ENCODE assay signal across 8 cellular contexts in the genomic region with DNA sequence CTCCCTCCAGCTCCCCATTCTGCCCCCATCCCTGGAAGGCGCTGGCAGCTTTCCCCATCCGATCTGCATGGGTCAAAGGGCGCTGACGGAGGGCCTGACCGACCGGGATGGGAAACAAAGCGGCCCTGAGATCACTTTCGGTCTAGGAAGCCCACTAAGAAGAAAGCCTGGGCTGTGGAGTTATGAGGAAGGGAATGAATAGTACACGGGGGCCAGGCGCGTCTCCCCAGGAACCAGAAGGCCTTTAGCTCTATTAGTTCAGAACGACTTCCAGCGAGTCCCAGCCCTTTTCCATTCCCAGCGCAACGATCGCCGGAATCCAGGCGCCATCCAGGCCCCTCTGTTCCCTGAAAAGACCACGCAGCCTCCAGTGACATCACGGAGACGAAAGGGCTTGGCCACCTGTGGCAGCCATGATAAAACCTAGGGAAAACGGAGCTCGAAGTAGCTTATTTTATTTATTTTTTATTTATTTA.
A peak's percentile ranks its signal among the peaks of the same experiment; 100 is the strongest.
DNase-seq lines count a peak whose midpoint lies in the region; ATAC-seq and TF ChIP-seq lines count a peak whose summit lies in the region.

No MANE protein-coding gene starts in this region.

- H3K27ac ChIP-seq in cardiac muscle cell, result peak overlapping the region; percentile 84
- peak overlapping the region; percentile 70 to 84 for H3K27ac ChIP-seq in tibial artery

- H3K27ac Mint-ChIP-seq in activated naive CD4-positive, alpha-beta T cell treated with anti-CD3 and anti-CD28 coated beads, Interleukin-2, amount 50 U/mL, for 72 hours, result peak overlapping the region; percentile 84 to 97

- H3K4me1 ChIP-seq in cardiac muscle cell (ENCODE audit: low read depth) (no peaks in the 10 kb centered on the region), tibial artery (peaks cover 0 to 9% (median 7%) of the 10 kb centered on the region in 4 donors)

- no peaks in the 10 kb centered on the region for H3K9me3 Mint-ChIP-seq in activated naive CD4-positive, alpha-beta T cell treated with anti-CD3 and anti-CD28 coated beads, Interleukin-2, amount 50 U/mL, for 72 hours

- H3K4me3 ChIP-seq in cardiac muscle cell (peak overlapping the region; percentile 80), tibial artery (peak overlapping the region; percentile 68 to 77)

- H3K9me3 ChIP-seq in cardiac muscle cell (ENCODE audit: low read depth) (no peaks in the 10 kb centered on the region), tibial artery (no peaks in the 10 kb centered on the region)

- H3K36me3 ChIP-seq in cardiac muscle cell (no peaks in the 10 kb centered on the region), tibial artery (no peaks in the 10 kb centered on the region)

- no peak for ATAC-seq in left cardiac atrium
- ATAC-seq in activated naive CD4-positive, alpha-beta T cell treated with anti-CD3 and anti-CD28 coated beads, Interleukin-2, amount 50 U/mL, for 72 hours, result no peak
- ATAC-seq in HG03521 (IDR thresholded peaks at IDR 0.05; ENCODE audit: unreplicated experiment), result no peak

- intact Hi-C loops in left cardiac atrium (cut with DNase I), result no loop called here
- intact Hi-C loops in tibial artery (cut with DNase I; ENCODE audit: low total_unique reads), result no loop called here

- no peaks in the 10 kb centered on the region for H3K27me3 ChIP-seq in cardiac muscle cell
- no peaks in the 10 kb centered on the region for H3K27me3 ChIP-seq in tibial artery

- TF ChIP-seq CTCF in cardiac muscle cell (IDR thresholded peaks at IDR 0.05; ENCODE audit: low read depth, low read length), result no peak
- no peak for TF ChIP-seq CTCF in tibial artery (IDR thresholded peaks at IDR 0.05)

- DNase-seq in cardiac muscle cell (ENCODE audit: low read depth in 1 of 2, low spot score in 1 of 2), result peak in 1 of 2 donors; percentile 13
- DNase-seq in left cardiac atrium, result no peak
- no peak for DNase-seq in activated naive CD4-positive, alpha-beta T cell treated with anti-CD3 and anti-CD28 coated beads, Interleukin-2, amount 50 U/mL, for 72 hours (ENCODE audit: low spot score in 2 of 2)
- DNase-seq in islet precursor cell, result peak; percentile 57
- no peak for DNase-seq in tibial artery
- DNase-seq in stimulated activated naive CD4-positive, alpha-beta T cell treated with Interleukin-2 at 50 U/mL for 16 hours (lab: John Stamatoyannopoulos, UW), result no peak
- DNase-seq in stimulated activated CD4-positive, alpha-beta T cell treated with anti-CD3 and anti-CD28 coated beads, Interleukin-1b, Interleukin-23, amount 100 ng/mL, for 48 hours, result no peak

- peaks cover 0 to 14% of the 10 kb centered on the region in 2 donors for H3K36me3 Mint-ChIP-seq in activated naive CD4-positive, alpha-beta T cell treated with anti-CD3 and anti-CD28 coated beads, Interleukin-2, amount 50 U/mL, for 72 hours
